ENCODE assay signal across 8 cellular contexts in genomic region chr19:862529-863304, GRCh38. TPM values are rescaled to one million over a fixed set of nuclear protein-coding genes. Genes with fewer than 3 reads are reported as not detected.
DNase-seq lines count a peak whose midpoint lies in the region; ATAC-seq and TF ChIP-seq lines count a peak whose summit lies in the region.

No MANE protein-coding gene starts in this region.

- peaks cover 3% of the 10 kb centered on the region for H3K36me3 Mint-ChIP-seq in activated CD8-positive, alpha-beta memory T cell treated with anti-CD3 and anti-CD28 coated beads, Interleukin-2, amount 10 ng/mL, durations not matched to agents 7 days and 5 days
- peaks cover 4% of the 10 kb centered on the region for H3K36me3 Mint-ChIP-seq in osteocyte (ENCODE audit: unreplicated experiment)

- peaks cover 30 to 57% (median 52%) of the 10 kb centered on the region in 11 experiments for H3K27me3 ChIP-seq in BLaER1 treated with 17β-estradiol and CSF1 and Interleukin-3, amounts not matched to agents 10 nM and 100 nM
- no peaks in the 10 kb centered on the region for H3K27me3 ChIP-seq in vagina

- peak overlapping the region; percentile 67 for H3K27ac Mint-ChIP-seq in activated CD8-positive, alpha-beta memory T cell treated with anti-CD3 and anti-CD28 coated beads, Interleukin-2, amount 10 ng/mL, durations not matched to agents 7 days and 5 days
- peak overlapping the region; percentile 44 for H3K27ac Mint-ChIP-seq in osteocyte (ENCODE audit: unreplicated experiment)

- H3K4me3 ChIP-seq in BLaER1 treated with 17β-estradiol and CSF1 and Interleukin-3, amounts not matched to agents 10 nM and 100 nM, result peak overlapping the region; percentile 18 to 59 (median 46); a peak in 16 of 20 replicates
- no peak overlapping the region for H3K4me3 ChIP-seq in vagina

- CTCF ChIA-PET in activated CD8-positive, alpha-beta memory T cell treated with anti-CD3 and anti-CD28 coated beads, Interleukin-2, amount 10 ng/mL, durations not matched to agents 7 days and 5 days (lab: Charles Lee), result interaction anchor here (0.7 to 4.4 kb wide), 21 partner anchors 9 to 379 kb away, joined by 3 to 85 read pairs (median 6); partner anchors contain the start of genes ATP5F1D, KISS1R, MED16 and R3HDM4

- peaks cover 0 to 29% (median 5%) of the 10 kb centered on the region in 11 experiments; a peak in 11 of 22 replicates for H4K20me1 ChIP-seq in BLaER1 treated with 17β-estradiol and CSF1 and Interleukin-3, amounts not matched to agents 10 nM and 100 nM

- H3K4me3 Mint-ChIP-seq in activated CD8-positive, alpha-beta memory T cell treated with anti-CD3 and anti-CD28 coated beads, Interleukin-2, amount 10 ng/mL, durations not matched to agents 7 days and 5 days, result peak overlapping the region; percentile 70
- H3K4me3 Mint-ChIP-seq in osteocyte (ENCODE audit: unreplicated experiment), result no peak overlapping the region

- peaks cover 31 to 63% (median 51%) of the 10 kb centered on the region in 10 experiments for H3K4me1 ChIP-seq in BLaER1 treated with 17β-estradiol and CSF1 and Interleukin-3, amounts not matched to agents 10 nM and 100 nM
- peaks cover 54% of the 10 kb centered on the region for H3K4me1 ChIP-seq in vagina

- H3K9me3 Mint-ChIP-seq in activated CD8-positive, alpha-beta memory T cell treated with anti-CD3 and anti-CD28 coated beads, Interleukin-2, amount 10 ng/mL, durations not matched to agents 7 days and 5 days (ENCODE audit: low read depth), result no peaks in the 10 kb centered on the region
- no peaks in the 10 kb centered on the region for H3K9me3 Mint-ChIP-seq in osteocyte (ENCODE audit: unreplicated experiment)

- DNase-seq in MV-4-11 (lab: John Stamatoyannopoulos, UW) (peak; percentile 57), epidermal melanocyte (ENCODE audit: insufficient read length, low spot score) (peak; percentile 64), osteocyte (ENCODE audit: extremely low spot score, unreplicated experiment) (peak; percentile 88), vagina (ENCODE audit: extremely low spot score in 2 of 2) (no peak), mesenteric fat pad (ENCODE audit: low spot score) (no peak)
- peak; percentile 90 for DNase-seq in activated CD8-positive, alpha-beta memory T cell treated with anti-CD3 and anti-CD28 coated beads, Interleukin-2, amount 10 ng/mL, durations not matched to agents 7 days and 5 days

- no peak for TF ChIP-seq POLR2A in vagina (IDR thresholded peaks at IDR 0.05)

- peak overlapping the region in 2 of 11 experiments; percentile 62 to 63; a peak in 4 of 22 replicates for H3K27ac ChIP-seq in BLaER1 treated with 17β-estradiol and CSF1 and Interleukin-3, amounts not matched to agents 10 nM and 100 nM
- H3K27ac ChIP-seq in vagina, result peak overlapping the region; percentile 92

- H3K27me3 Mint-ChIP-seq in activated CD8-positive, alpha-beta memory T cell treated with anti-CD3 and anti-CD28 coated beads, Interleukin-2, amount 10 ng/mL, durations not matched to agents 7 days and 5 days, result peaks cover 13% of the 10 kb centered on the region
- H3K27me3 Mint-ChIP-seq in osteocyte (ENCODE audit: unreplicated experiment), result no peaks in the 10 kb centered on the region

- TF ChIP-seq CTCF in osteocyte (IDR thresholded peaks at IDR 0.05), result no peak
- TF ChIP-seq CTCF in vagina (IDR thresholded peaks at IDR 0.05), result no peak

- ATAC-seq in activated CD8-positive, alpha-beta memory T cell treated with anti-CD3 and anti-CD28 coated beads, Interleukin-2, amount 10 ng/mL, durations not matched to agents 7 days and 5 days, result peak; percentile 61
- ATAC-seq in HG03521 (IDR thresholded peaks at IDR 0.05; ENCODE audit: unreplicated experiment), result no peak

- H3K36me3 ChIP-seq in BLaER1 treated with 17β-estradiol and CSF1 and Interleukin-3, amounts not matched to agents 10 nM and 100 nM, result peaks cover 0 to 14% (median 3%) of the 10 kb centered on the region in 11 experiments; a peak in 17 of 22 replicates
- H3K36me3 ChIP-seq in vagina, result peaks cover 0 to 1% of the 10 kb centered on the region in 2 donors

- H3K9ac ChIP-seq in BLaER1 treated with 17β-estradiol and CSF1 and Interleukin-3, amounts not matched to agents 10 nM and 100 nM, result peak overlapping the region in 3 of 11 experiments; percentile 46 to 58 (median 48); a peak in 1 of 22 replicates

- intact Hi-C loops in vagina (cut with DNase I), result loop anchor here (5.0 to 10.0 kb wide), 2 partner anchors 88 to 120 kb away; partner anchors contain the start of gene WDR18

- H3K4me2 ChIP-seq in BLaER1 treated with 17β-estradiol and CSF1 and Interleukin-3, amounts not matched to agents 10 nM and 100 nM, result peak overlapping the region; percentile 67 to 89 (median 83)

- peaks cover 16% of the 10 kb centered on the region for H3K4me1 Mint-ChIP-seq in activated CD8-positive, alpha-beta memory T cell treated with anti-CD3 and anti-CD28 coated beads, Interleukin-2, amount 10 ng/mL, durations not matched to agents 7 days and 5 days
- peaks cover 47% of the 10 kb centered on the region for H3K4me1 Mint-ChIP-seq in osteocyte (ENCODE audit: unreplicated experiment)

- H3K9me3 ChIP-seq in BLaER1 treated with 17β-estradiol and CSF1 and Interleukin-3, amounts not matched to agents 10 nM and 100 nM (replicated peaks in 1 of 11), result peaks cover 0 to 5% (median 0%) of the 10 kb centered on the region in 11 experiments; a peak in 1 of 22 replicates
- H3K9me3 ChIP-seq in vagina, result no peaks in the 10 kb centered on the region

RNA-seq across cellular contexts. Expression of gene CFD, which starts 3.3 kb away (rescaled TPM):
- 1 to 10 TPM in 1 of 2 experiments, under 1 TPM in 1; 0.66 to 1.5 TPM for total RNA-seq in activated CD8-positive, alpha-beta memory T cell treated with anti-CD3 and anti-CD28 coated beads, Interleukin-2, amount 10 ng/mL, durations not matched to agents 7 days and 5 days
- total RNA-seq in osteocyte (162 and 179 TPM in 2 replicates), vagina (2,325 TPM), mesenteric fat pad (1,010 TPM)

RNA-seq across cellular contexts. Expression of gene ELANE, which starts 10.6 kb away (rescaled TPM):
- total RNA-seq in activated CD8-positive, alpha-beta memory T cell treated with anti-CD3 and anti-CD28 coated beads, Interleukin-2, amount 10 ng/mL, durations not matched to agents 7 days and 5 days, result not detected
- total RNA-seq in osteocyte (1.1 and 1.2 TPM in 2 replicates), vagina (not detected), mesenteric fat pad (1.3 TPM)

RNA-seq across cellular contexts. Expression of gene PRTN3, which starts 21.9 kb away (rescaled TPM):
- total RNA-seq in activated CD8-positive, alpha-beta memory T cell treated with anti-CD3 and anti-CD28 coated beads, Interleukin-2, amount 10 ng/mL, durations not matched to agents 7 days and 5 days, result not detected
- not detected in 2 replicates for total RNA-seq in osteocyte
- total RNA-seq in vagina, result not detected
- 0.32 TPM for total RNA-seq in mesenteric fat pad

RNA-seq across cellular contexts. Expression of gene MED16, which starts 30.3 kb away (rescaled TPM):
- 10 to 100 TPM; 47.7 to 70.6 TPM for total RNA-seq in activated CD8-positive, alpha-beta memory T cell treated with anti-CD3 and anti-CD28 coated beads, Interleukin-2, amount 10 ng/mL, durations not matched to agents 7 days and 5 days
- total RNA-seq in osteocyte, result 69.3 and 72.3 TPM in 2 replicates
- total RNA-seq in vagina, result 46.9 TPM
- total RNA-seq in mesenteric fat pad, result 28.8 TPM

RNA-seq across cellular contexts. Expression of gene RNU6-9, which starts 30.6 kb away (rescaled TPM):
- total RNA-seq in activated CD8-positive, alpha-beta memory T cell treated with anti-CD3 and anti-CD28 coated beads, Interleukin-2, amount 10 ng/mL, durations not matched to agents 7 days and 5 days, result not detected
- total RNA-seq in osteocyte (not detected in 2 replicates), vagina (not detected), mesenteric fat pad (not detected)

Comparison
In these comparisons a context has a peak if more than half of its experiments do, and no peak if none do; other contexts are left out.
1. H3K4me3 ChIP-seq: peak in BLaER1 treated with 17β-estradiol and CSF1 and Interleukin-3, amounts not matched to agents 10 nM and 100 nM (10 of 10); none in vagina (0 of 2).
2. DNase-seq: peak in MV-4-11 (single experiment), activated CD8-positive, alpha-beta memory T cell treated with anti-CD3 and anti-CD28 coated beads, Interleukin-2, amount 10 ng/mL, durations not matched to agents 7 days and 5 days (single experiment), epidermal melanocyte (single experiment) and osteocyte (single experiment); none in vagina (0 of 2) and mesenteric fat pad (single experiment).
3. RNA of gene CFD, which starts 3.3 kb away (total RNA-seq): 2,325 TPM in vagina (single experiment), 1,010 TPM in mesenteric fat pad (single experiment) and 162 to 179 TPM in osteocyte; 0.66 to 1.5 TPM in activated CD8-positive, alpha-beta memory T cell treated with anti-CD3 and anti-CD28 coated beads, Interleukin-2, amount 10 ng/mL, durations not matched to agents 7 days and 5 days; every median in the first group is over 10 times any median in the second.